Comparison of ENCODE assay signal across 17 cellular contexts in the genomic region with DNA sequence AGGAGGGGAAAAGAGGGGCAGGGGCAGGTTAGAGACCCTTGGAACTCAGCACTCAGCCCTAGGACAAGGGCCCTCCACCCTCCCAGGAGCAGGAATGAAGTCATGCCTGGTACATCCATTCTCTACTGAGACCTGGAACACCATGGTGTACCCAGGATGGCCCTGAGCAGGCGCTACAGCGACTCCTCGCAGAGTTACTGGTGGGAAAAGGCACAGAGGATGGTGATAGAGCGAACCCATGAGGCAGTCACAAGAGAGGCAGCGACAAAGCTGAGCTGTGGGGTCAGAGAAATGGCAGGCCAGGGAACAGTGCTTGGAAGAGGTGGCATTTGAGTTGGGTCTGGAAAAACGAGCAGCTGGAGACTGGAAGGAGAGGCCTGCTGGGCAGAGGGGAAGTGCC. TPM values are rescaled to one million over a fixed set of nuclear protein-coding genes. Genes with fewer than 3 reads are reported as not detected.
DNase-seq lines count a peak whose midpoint lies in the region; TF ChIP-seq lines count a peak whose summit lies in the region.
"Had no signal": no experiment of that assay in that cellular context is flagged by ENCODE, and none has a peak within 500 bp of the region (broad histone marks: within the 10 kb centered on the region; RNA-seq: fewer than 3 reads in every experiment).

No MANE protein-coding gene starts in this region.

- H3K36me3 Mint-ChIP-seq in neural progenitor cell: no peaks in the 10 kb centered on the region
- H3K36me3 Mint-ChIP-seq in activated CD4-positive, alpha-beta T cell treated with anti-CD3 and anti-CD28 coated beads, Interleukin-2, amount 10 ng/mL, durations not matched to agents 7 days and 5 days (ENCODE audit: low read depth): no peaks in the 10 kb centered on the region

- H3K27ac Mint-ChIP-seq in neural progenitor cell: no peak overlapping the region
- H3K27ac Mint-ChIP-seq in activated CD4-positive, alpha-beta T cell treated with anti-CD3 and anti-CD28 coated beads, Interleukin-2, amount 10 ng/mL, durations not matched to agents 7 days and 5 days: no peak overlapping the region

- no peak overlapping the region for H3K9ac ChIP-seq in neural progenitor cell
- H3K9ac ChIP-seq: SK-N-SH had no signal

- no peaks in the 10 kb centered on the region for H3K9me3 Mint-ChIP-seq in neural progenitor cell
- no peaks in the 10 kb centered on the region for H3K9me3 Mint-ChIP-seq in activated CD4-positive, alpha-beta T cell treated with anti-CD3 and anti-CD28 coated beads, Interleukin-2, amount 10 ng/mL, durations not matched to agents 7 days and 5 days

- peaks cover 51% of the 10 kb centered on the region for H3K4me1 Mint-ChIP-seq in neural progenitor cell
- peaks cover 1% of the 10 kb centered on the region for H3K4me1 Mint-ChIP-seq in activated CD4-positive, alpha-beta T cell treated with anti-CD3 and anti-CD28 coated beads, Interleukin-2, amount 10 ng/mL, durations not matched to agents 7 days and 5 days

- H3K79me2 ChIP-seq in OCI-LY7 (ENCODE audit: insufficient read depth, low read depth, low read length): no peaks in the 10 kb centered on the region
- H3K79me2 ChIP-seq in neural progenitor cell (ENCODE audit: low read depth): no peaks in the 10 kb centered on the region

- no peaks in the 10 kb centered on the region for H3K9me3 ChIP-seq in OCI-LY7 (ENCODE audit: low read length)
- no peaks in the 10 kb centered on the region for H3K9me3 ChIP-seq in neural progenitor cell (ENCODE audit: low read depth)
- H3K9me3 ChIP-seq: Peyer's patch, SK-N-SH had no signal

- H3F3A ChIP-seq in neural progenitor cell (ENCODE audit: low read depth): peaks cover 47% of the 10 kb centered on the region

- H4K20me1 ChIP-seq in OCI-LY7 (ENCODE audit: insufficient read depth, low read length) (no peaks in the 10 kb centered on the region; the same call in 1 of the 2 replicates), neural progenitor cell (ENCODE audit: low read depth) (peaks cover 95% of the 10 kb centered on the region)

- BruUV-seq in OCI-LY7 (replicated peaks; lab: Mats Ljungman, UMichigan): no TSS peak

- CTCF ChIA-PET in OCI-LY7 (lab: Charles Lee; ENCODE audit: unreplicated experiment): no interaction called here
- CTCF ChIA-PET in activated CD4-positive, alpha-beta T cell treated with anti-CD3 and anti-CD28 coated beads, Interleukin-2, amount 10 ng/mL, durations not matched to agents 7 days and 5 days (lab: Charles Lee): interaction anchor here (1.0 to 1.1 kb wide), 2 partner anchors 10 to 20 kb away, joined by 3 read pairs; no protein-coding TSS in a partner anchor

- peaks cover 0 to 5% (median 0%) of the 10 kb centered on the region in 45 donors for H3K27me3 ChIP-seq in dorsolateral prefrontal cortex
- H3K27me3 ChIP-seq in neural progenitor cell: peaks cover 93% of the 10 kb centered on the region

- H3K36me3 ChIP-seq in OCI-LY7 (ENCODE audit: insufficient read depth, low read length) (no peaks in the 10 kb centered on the region), neural progenitor cell (no peaks in the 10 kb centered on the region)
- H3K36me3 ChIP-seq: Peyer's patch had no signal

- no peak overlapping the region for H3K4me3 Mint-ChIP-seq in neural progenitor cell
- H3K4me3 Mint-ChIP-seq in activated CD4-positive, alpha-beta T cell treated with anti-CD3 and anti-CD28 coated beads, Interleukin-2, amount 10 ng/mL, durations not matched to agents 7 days and 5 days: no peak overlapping the region

- no peak overlapping the region for H3K4me3 ChIP-seq in OCI-LY7 (ENCODE audit: low read depth, low read length, poor library complexity, severe bottlenecking)
- peak overlapping the region in 18 of 59 donors; percentile 0 to 80 (median 44) for H3K4me3 ChIP-seq in dorsolateral prefrontal cortex
- no peak overlapping the region for H3K4me3 ChIP-seq in neural progenitor cell
- H3K4me3 ChIP-seq: Peyer's patch had no signal

- POLR2A ChIA-PET in OCI-LY7 (lab: Charles Lee): no interaction called here
- POLR2A ChIA-PET in activated CD4-positive, alpha-beta T cell treated with anti-CD3 and anti-CD28 coated beads, Interleukin-2, amount 10 ng/mL, durations not matched to agents 7 days and 5 days (lab: Charles Lee): no interaction called here

- DNase-seq in OCI-LY7 (ENCODE audit: low spot score) (no peak), dorsolateral prefrontal cortex (no peak), neural progenitor cell (ENCODE audit: low spot score) (peak; percentile 60), COLO829 (ENCODE audit: low spot score) (no peak), NCI-H1694 treated with DMSO at 0.1 percent for 48 hours (lab: John Stamatoyannopoulos, UW) (no peak), activated T-cell treated with anti-CD3 and anti-CD28 coated beads for 4 hours (no peak)
- no peak for DNase-seq in activated CD4-positive, alpha-beta T cell treated with anti-CD3 and anti-CD28 coated beads, Interleukin-2, amount 10 ng/mL, durations not matched to agents 7 days and 5 days
- DNase-seq: DMS153, NCI-H187 treated with DMSO at 0.1 percent for 48 hours, NCI-H510A, NCI-H82, Peyer's patch, SHP77 had no signal

- H3K27ac ChIP-seq in OCI-LY7 (ENCODE audit: low read depth, low read length, poor library complexity, severe bottlenecking): no peak overlapping the region
- peak overlapping the region; percentile 74 to 99 (median 97) for H3K27ac ChIP-seq in dorsolateral prefrontal cortex
- H3K27ac ChIP-seq in neural progenitor cell: no peak overlapping the region
- H3K27ac ChIP-seq: C4-2B, HL-60, Peyer's patch had no signal

- intact Hi-C loops in OCI-LY7 (cut with micrococcal nuclease; ENCODE audit: unreplicated experiment) (no loop called here), dorsolateral prefrontal cortex (cut with DNase I) (loop anchor here in 1 of 2 donors (5.0 kb wide), 1 partner anchor 136 kb away; no protein-coding TSS in a partner anchor)

- H3K4me2 ChIP-seq in OCI-LY7 (ENCODE audit: low read length): no peak overlapping the region
- H3K4me2 ChIP-seq in neural progenitor cell: no peak overlapping the region
- H3K4me2 ChIP-seq: SK-N-SH had no signal

- TF ChIP-seq CTCF in GM12873 (IDR thresholded peaks at IDR 0.05; ENCODE audit: insufficient read depth, low read depth, low read length, missing control alignments) (peak; percentile 6), OCI-LY7 (conservative IDR thresholded peaks at IDR 0.05; ENCODE audit: low read length) (0 out of 2 replicates have a peak, but pooled peaks have one; percentile 31), dorsolateral prefrontal cortex (IDR thresholded peaks at IDR 0.05 in 54 of 56, conservative IDR thresholded peaks at IDR 0.05 in 2 of 56; ENCODE audit: low read depth in 1 of 56, partially characterized antibody in 56 of 56) (peak in 1 of 56 donors; percentile 11), neural progenitor cell (IDR thresholded peaks at IDR 0.05) (peak; percentile 32)

- peaks cover 46% of the 10 kb centered on the region for H3K27me3 Mint-ChIP-seq in neural progenitor cell (ENCODE audit: insufficient read depth, low read depth)
- H3K27me3 Mint-ChIP-seq in activated CD4-positive, alpha-beta T cell treated with anti-CD3 and anti-CD28 coated beads, Interleukin-2, amount 10 ng/mL, durations not matched to agents 7 days and 5 days: peaks cover 73% of the 10 kb centered on the region

- peaks cover 6% of the 10 kb centered on the region for H3K4me1 ChIP-seq in OCI-LY7 (ENCODE audit: insufficient read depth, low read length, poor library complexity, severe bottlenecking)
- peaks cover 38% of the 10 kb centered on the region for H3K4me1 ChIP-seq in neural progenitor cell

- H2AFZ ChIP-seq in OCI-LY7 (ENCODE audit: low read length) (no peak overlapping the region), neural progenitor cell (replicated peaks) (no peak overlapping the region)

- H3K9me2 ChIP-seq in OCI-LY7 (ENCODE audit: insufficient read depth, low read length): no peaks in the 10 kb centered on the region
- H3K9me2 ChIP-seq: SK-N-SH had no signal

RNA-seq across cellular contexts. Expression of gene SRCIN1, which starts 37.5 kb away (rescaled TPM):
- 0.15 and 1.5 TPM in 2 replicates for total RNA-seq in OCI-LY7 (2014; rRNA removed; shearing (Covaris generic))
- 4.6 and 4.9 TPM in 2 replicates for total RNA-seq in OCI-LY7 (2022)
- total RNA-seq in dorsolateral prefrontal cortex: 100 to 1,000 TPM in 111 of 120 experiments, 10 to 100 TPM in 9; 80.9 to 338 (median 151) TPM
- total RNA-seq in neural progenitor cell (ENCODE audit: low replicate concordance): 3.8 and 15.6 TPM in 2 replicates
- under 1 TPM in 1 of 2 experiments, not detected in 1; 0.06 TPM for total RNA-seq in activated CD4-positive, alpha-beta T cell treated with anti-CD3 and anti-CD28 coated beads, Interleukin-2, amount 10 ng/mL, durations not matched to agents 7 days and 5 days

Comparison
In these comparisons a context has a peak if more than half of its experiments do, and no peak if none do; other contexts are left out.
1. H3K27ac ChIP-seq: peak in dorsolateral prefrontal cortex (59 of 59); none in OCI-LY7 (single experiment) and neural progenitor cell (single experiment).